Comparison of ENCODE assay signal across 29 cellular contexts in genomic region chr15:56051700-56052099, GRCh38.
"Had no signal": no experiment of that assay in that cellular context is flagged by ENCODE, and none has a peak within 500 bp of the region (broad histone marks: within the 10 kb centered on the region; RNA-seq: fewer than 3 reads in every experiment).

No MANE protein-coding gene starts in this region.

- H3K27me3 Mint-ChIP-seq: natural killer cell treated with Interleukin-12 subunit alpha and Interleukin-12 subunit beta and Interleukin-15 and Interleukin-18, amount 100 ng/mL, for 72 hours; stimulated activated naive B cell treated with anti-CD40 and anti-IgM and Interleukin-4, amounts not matched to agents 10 μg/mL and 1 μg/mL and 100 μg/mL, for 72 hours had no signal

- DNase-seq: kidney glomerular epithelial cell; left cardiac atrium; left lung; lower lobe of right lung; mesenchymal stem cell; naive B cell; nucleus accumbens; pancreas; posterior cingulate gyrus; retina; right cardiac atrium; stimulated activated CD4-positive, alpha-beta T cell treated with anti-CD3 and anti-CD28 coated beads, Interleukin-12 subunit alpha, Interleukin-12 subunit beta, amount 100 ng/mL, for 4 hours; stimulated activated CD4-positive, alpha-beta T cell treated with anti-CD3 and anti-CD28 coated beads, Interleukin-15, amount 100 ng/mL, for 24 hours; stimulated activated CD4-positive, alpha-beta T cell treated with anti-CD3 and anti-CD28 coated beads, Interleukin-2, amount 100 ng/mL, for 24 hours; stimulated activated CD4-positive, alpha-beta T cell treated with anti-CD3 and anti-CD28 coated beads, Interleukin-4, amount 100 ng/mL, for 1 hour; stimulated activated naive B cell treated with anti-CD40 and anti-IgM and Interleukin-4, amounts not matched to agents 10 μg/mL and 1 μg/mL and 100 μg/mL, for 72 hours; stimulated activated naive CD8-positive, alpha-beta T cell treated with anti-CD3 and anti-CD28 coated beads, Interleukin-15, Interleukin-2, amounts not matched to agents 100 U/mL and 50 U/mL, for 24 hours; stomach; testis; thyroid gland; transverse colon; upper lobe of left lung had no signal

- H3K27ac Mint-ChIP-seq: naive B cell; natural killer cell treated with Interleukin-12 subunit alpha and Interleukin-12 subunit beta and Interleukin-15 and Interleukin-18, amount 100 ng/mL, for 72 hours; stimulated activated naive B cell treated with anti-CD40 and anti-IgM and Interleukin-4, amounts not matched to agents 10 μg/mL and 1 μg/mL and 100 μg/mL, for 72 hours had no signal

- H3K4me3 Mint-ChIP-seq: naive B cell; natural killer cell treated with Interleukin-12 subunit alpha and Interleukin-12 subunit beta and Interleukin-15 and Interleukin-18, amount 100 ng/mL, for 72 hours; stimulated activated naive B cell treated with anti-CD40 and anti-IgM and Interleukin-4, amounts not matched to agents 10 μg/mL and 1 μg/mL and 100 μg/mL, for 72 hours had no signal

- H3K36me3 Mint-ChIP-seq: naive B cell; natural killer cell treated with Interleukin-12 subunit alpha and Interleukin-12 subunit beta and Interleukin-15 and Interleukin-18, amount 100 ng/mL, for 72 hours; stimulated activated naive B cell treated with anti-CD40 and anti-IgM and Interleukin-4, amounts not matched to agents 10 μg/mL and 1 μg/mL and 100 μg/mL, for 72 hours had no signal

- ATAC-seq: left cardiac atrium; lower lobe of right lung; natural killer cell treated with Interleukin-12 subunit alpha and Interleukin-12 subunit beta and Interleukin-15 and Interleukin-18, amount 100 ng/mL, for 72 hours; pancreas; right cardiac atrium; sciatic nerve; stimulated activated naive B cell treated with anti-CD40 and anti-IgM and Interleukin-4, amounts not matched to agents 10 μg/mL and 1 μg/mL and 100 μg/mL, for 72 hours; stimulated activated naive CD8-positive, alpha-beta T cell treated with anti-CD3 and anti-CD28 coated beads, Interleukin-15, Interleukin-2, amounts not matched to agents 100 U/mL and 50 U/mL, for 24 hours had no signal

- H3K36me3 ChIP-seq: left lung, lower lobe of right lung, pancreas, prostate gland, stomach, thyroid gland, transverse colon, upper lobe of left lung, vagina had no signal

- H3K9me3 Mint-ChIP-seq: natural killer cell treated with Interleukin-12 subunit alpha and Interleukin-12 subunit beta and Interleukin-15 and Interleukin-18, amount 100 ng/mL, for 72 hours; stimulated activated naive B cell treated with anti-CD40 and anti-IgM and Interleukin-4, amounts not matched to agents 10 μg/mL and 1 μg/mL and 100 μg/mL, for 72 hours had no signal

- H3K27ac ChIP-seq: left lung, lower lobe of right lung, pancreas, prostate gland, stomach, testis, thyroid gland, transverse colon, vagina had no signal

- H3K4me2 ChIP-seq: hepatocyte had no signal

- H3K4me1 ChIP-seq: lower lobe of right lung, pancreas, prostate gland, stomach, testis, thyroid gland, transverse colon had no signal

- FAIRE-seq: keratinocyte, pancreas had no signal

- H3K9me3 ChIP-seq: left lung, lower lobe of right lung, pancreas, prostate gland, stomach, testis, thyroid gland, transverse colon, upper lobe of left lung, vagina had no signal

- H3K27me3 ChIP-seq: hepatocyte, left lung, pancreas, stomach, testis, thyroid gland, transverse colon, upper lobe of left lung, vagina had no signal

- H3K4me3 ChIP-seq: hepatocyte, left lung, lower lobe of right lung, pancreas, prostate gland, skin epidermis, stomach, testis, thyroid gland, transverse colon, upper lobe of left lung, vagina had no signal
